ENCODE assay signal across 12 cellular contexts in genomic region chr16:24009955-24010354, GRCh38.
"Had no signal": no experiment of that assay in that cellular context is flagged by ENCODE, and none has a peak within 500 bp of the region (broad histone marks: within the 10 kb centered on the region; RNA-seq: fewer than 3 reads in every experiment).

No MANE protein-coding gene starts in this region.

- H3K79me2 ChIP-seq: hepatocyte had no signal

- H3K4me2 ChIP-seq: hepatocyte had no signal

- H3K4me3 Mint-ChIP-seq: activated CD8-positive, alpha-beta T cell treated with anti-CD3 and anti-CD28 coated beads, Interleukin-2, amount 10 ng/mL, durations not matched to agents 7 days and 5 days; activated naive CD8-positive, alpha-beta T cell treated with anti-CD3 and anti-CD28 coated beads, Interleukin-2, amount 10 ng/mL, durations not matched to agents 7 days and 5 days; activated T-cell treated with anti-CD3 and anti-CD28 coated beads, Interleukin-2, amount 50 U/mL, for 72 hours; central memory CD8-positive, alpha-beta T cell; WTC11 had no signal

- H3K4me1 ChIP-seq: tibial artery had no signal

- H2AFZ ChIP-seq: hepatocyte had no signal

- H3K27me3 ChIP-seq: brain microvascular endothelial cell, ovary had no signal

- FAIRE-seq: urothelium cell line had no signal

- H3K9me3 Mint-ChIP-seq: activated naive CD8-positive, alpha-beta T cell treated with anti-CD3 and anti-CD28 coated beads, Interleukin-2, amount 10 ng/mL, durations not matched to agents 7 days and 5 days; activated T-cell treated with anti-CD3 and anti-CD28 coated beads, Interleukin-2, amount 50 U/mL, for 72 hours; central memory CD8-positive, alpha-beta T cell; WTC11 had no signal

- H3K27me3 Mint-ChIP-seq: activated naive CD8-positive, alpha-beta T cell treated with anti-CD3 and anti-CD28 coated beads, Interleukin-2, amount 10 ng/mL, durations not matched to agents 7 days and 5 days; central memory CD8-positive, alpha-beta T cell had no signal

- H3K4me3 ChIP-seq: coronary artery, hepatocyte, ovary, tibial artery had no signal

- H3K9me3 ChIP-seq: ovary, tibial artery had no signal

- H3K36me3 ChIP-seq: brain microvascular endothelial cell, ovary, tibial artery had no signal

- H3K27ac Mint-ChIP-seq: activated CD8-positive, alpha-beta T cell treated with anti-CD3 and anti-CD28 coated beads, Interleukin-2, amount 10 ng/mL, durations not matched to agents 7 days and 5 days; activated naive CD8-positive, alpha-beta T cell treated with anti-CD3 and anti-CD28 coated beads, Interleukin-2, amount 10 ng/mL, durations not matched to agents 7 days and 5 days; activated T-cell treated with anti-CD3 and anti-CD28 coated beads, Interleukin-2, amount 50 U/mL, for 72 hours; WTC11 had no signal

- H3K27ac ChIP-seq: brain microvascular endothelial cell, coronary artery, hepatocyte, ovary, tibial artery had no signal

- DNase-seq: activated gamma-delta T cell had no signal
